In the genomic region with DNA sequence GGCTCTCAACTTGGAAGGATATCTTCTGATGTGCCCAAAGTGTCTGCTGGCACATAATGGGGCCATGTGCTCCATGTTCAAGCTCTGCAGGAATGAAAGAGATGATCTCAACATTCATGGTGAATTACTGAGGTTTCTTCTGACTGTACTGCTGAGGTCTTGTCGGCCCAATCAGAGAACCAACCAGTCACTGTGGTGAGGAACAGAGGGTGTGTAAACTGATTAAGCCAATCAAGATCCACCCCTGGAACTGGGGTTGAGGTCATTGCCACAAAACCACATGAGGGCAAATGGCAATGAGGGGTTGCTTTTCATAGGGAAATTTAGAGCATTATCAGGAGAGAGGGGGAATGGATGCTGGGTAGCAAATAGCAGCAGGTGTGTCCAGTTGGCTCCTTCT, we compare ENCODE assay signal across 1 cellular context.
TF ChIP-seq lines count a peak whose summit lies in the region.

No MANE protein-coding gene starts in this region.

TF ChIP-seq in K562, 482 proteins besides CTCF, POLR2A, EP300 and RAD21:
- TF ChIP-seq ZNF766 (CRISPR knock-in tag; conservative IDR thresholded peaks at IDR 0.05) (peak; percentile 61), ZNF79 (CRISPR knock-in tag; IDR thresholded peaks at IDR 0.05; ENCODE audit: low read depth) (no peak)
TF ChIP-seq in K562: peak in this region for 1.
